Comparison of ENCODE assay signal across 24 cellular contexts in the genomic region with DNA sequence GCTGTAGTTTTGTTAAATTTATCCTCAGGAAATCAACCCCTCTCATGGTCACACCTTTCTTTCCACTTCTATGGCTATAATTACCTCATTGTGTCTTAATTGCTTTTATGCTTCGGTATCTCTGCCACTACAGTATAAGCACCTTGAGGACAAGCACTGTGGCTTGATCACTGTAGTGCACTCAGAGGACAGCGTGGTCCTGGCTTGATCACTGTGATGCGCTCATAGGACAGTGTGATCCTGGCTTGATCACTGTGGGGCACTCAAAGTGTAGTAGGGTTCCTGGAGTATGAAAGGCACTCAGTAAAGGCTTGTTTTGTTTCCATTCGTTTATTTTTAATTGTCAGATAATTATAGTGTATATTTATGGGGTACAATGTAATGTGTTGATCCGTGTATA. TPM values are rescaled to one million over a fixed set of nuclear protein-coding genes. Genes with fewer than 3 reads are reported as not detected.
"Had no signal": no experiment of that assay in that cellular context is flagged by ENCODE, and none has a peak within 500 bp of the region (broad histone marks: within the 10 kb centered on the region; RNA-seq: fewer than 3 reads in every experiment).

No MANE protein-coding gene starts in this region.

- FAIRE-seq: endometrium, islet of Langerhans, keratinocyte had no signal

- H3K27me3 ChIP-seq: colonic mucosa, esophagus squamous epithelium, gastrocnemius medialis, heart right ventricle, left lung had no signal

- ATAC-seq: effector memory CD8-positive, alpha-beta T cell; esophagus mucosa; left lung; lower lobe of right lung; mucosa of descending colon; naive thymus-derived CD8-positive, alpha-beta T cell had no signal

- H3K36me3 ChIP-seq: colonic mucosa, esophagus squamous epithelium, gastrocnemius medialis, left lung, lower lobe of right lung had no signal

- H3K4me3 ChIP-seq: colonic mucosa, esophagus squamous epithelium, gastrocnemius medialis, heart right ventricle, left lung, lower lobe of right lung, mucosa of descending colon had no signal

- DNase-seq: colonic mucosa; cortex of kidney; effector CD8-positive, alpha-beta T cell; effector memory CD8-positive, alpha-beta T cell; endodermal cell; erythroblast; esophagus squamous epithelium; foreskin fibroblast; foreskin melanocyte; gastrocnemius medialis; heart right ventricle; hippocampal formation; left cardiac atrium; left lung; lower lobe of right lung; mesenchymal stem cell; mucosa of descending colon; naive B cell; naive thymus-derived CD8-positive, alpha-beta T cell had no signal

- H3K9me3 ChIP-seq: colonic mucosa, esophagus squamous epithelium, gastrocnemius medialis, left lung, lower lobe of right lung, mucosa of descending colon had no signal

- H3K4me1 ChIP-seq: colonic mucosa, esophagus squamous epithelium, left lung, lower lobe of right lung had no signal

- H3K27ac ChIP-seq: colonic mucosa, epithelial cell of prostate, esophagus squamous epithelium, gastrocnemius medialis, heart right ventricle, left lung, lower lobe of right lung had no signal

RNA-seq across cellular contexts. Expression of gene DTNA, which starts 44.2 kb away (rescaled TPM):
- total RNA-seq: naive thymus-derived CD8-positive, alpha-beta T cell had no signal
- polyA plus RNA-seq: naive thymus-derived CD8-positive, alpha-beta T cell had no signal
